ENCODE assay signal across 19 cellular contexts in the genomic region with DNA sequence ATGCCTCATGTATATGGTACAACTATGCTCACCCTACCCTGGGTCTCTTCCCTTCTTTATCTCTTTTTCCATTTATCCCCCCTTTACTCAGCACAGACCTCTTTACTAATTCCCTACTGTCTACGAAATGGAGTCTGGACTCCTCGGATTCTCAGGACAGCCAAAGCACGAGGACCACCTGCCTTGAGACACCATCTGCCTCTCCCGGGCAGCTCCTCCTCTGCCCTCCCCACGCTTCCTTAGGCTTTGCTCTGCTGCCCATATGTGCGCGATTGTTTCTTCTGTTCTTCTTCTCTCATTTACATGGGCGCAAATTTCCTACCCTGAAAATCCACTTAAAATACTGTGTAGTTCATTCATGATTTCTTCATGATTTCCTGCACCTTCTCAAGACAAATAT.
"Had no signal": no experiment of that assay in that cellular context is flagged by ENCODE, and none has a peak within 500 bp of the region (broad histone marks: within the 10 kb centered on the region; RNA-seq: fewer than 3 reads in every experiment).

No MANE protein-coding gene starts in this region.

- DNase-seq: colonic mucosa; dermis blood vessel endothelial cell; foreskin keratinocyte; heart left ventricle; hippocampal formation; kidney glomerular epithelial cell; mucosa of descending colon; naive thymus-derived CD8-positive, alpha-beta T cell; posterior cingulate gyrus; sigmoid colon; stimulated activated CD4-positive, alpha-beta T cell treated with anti-CD3 and anti-CD28 coated beads, Interleukin-2, amount 100 ng/mL, for 24 hours; stimulated activated CD4-positive, alpha-beta T cell treated with anti-CD3 and anti-CD28 coated beads, Interleukin-4, amount 100 ng/mL, for 4 hours; stimulated activated naive B cell treated with anti-CD40 and anti-IgM and Interleukin-4, amounts not matched to agents 10 μg/mL and 1 μg/mL and 100 μg/mL, for 72 hours; stimulated activated naive CD8-positive, alpha-beta T cell treated with anti-CD3 and anti-CD28 coated beads, Interleukin-15, amount 100 ng/mL, for 72 hours; testis; upper lobe of right lung had no signal

- H3K27me3 ChIP-seq: colonic mucosa, foreskin keratinocyte, heart left ventricle, neutrophil, sigmoid colon, testis, tibial nerve, upper lobe of right lung had no signal

- H3K36me3 ChIP-seq: colonic mucosa, heart left ventricle, neutrophil, sigmoid colon, tibial nerve, upper lobe of right lung had no signal

- H3K4me1 ChIP-seq: colonic mucosa, testis, tibial nerve, upper lobe of right lung had no signal

- H3K4me3 ChIP-seq: colonic mucosa, heart left ventricle, mucosa of descending colon, sigmoid colon, skin epidermis, testis, tibial nerve, upper lobe of right lung had no signal

- H3K27ac ChIP-seq: colonic mucosa, foreskin keratinocyte, heart left ventricle, neutrophil, sigmoid colon, skin epidermis, testis, tibial nerve, upper lobe of right lung had no signal

- H3K9me3 ChIP-seq: colonic mucosa, heart left ventricle, mucosa of descending colon, neutrophil, sigmoid colon, testis, tibial nerve, upper lobe of right lung had no signal
